In genomic region chr3:188397766-188398705, GRCh38 we compare ENCODE assay signal across 12 cellular contexts.
DNase-seq lines count a peak whose midpoint lies in the region; ATAC-seq and TF ChIP-seq lines count a peak whose summit lies in the region.
"Had no signal": no experiment of that assay in that cellular context is flagged by ENCODE, and none has a peak within 500 bp of the region (broad histone marks: within the 10 kb centered on the region; RNA-seq: fewer than 3 reads in every experiment).

No MANE protein-coding gene starts in this region.

- H3K27ac Mint-ChIP-seq in T-cell: peak overlapping the region in 1 of 2 donors; percentile 71

- H3K27ac ChIP-seq in heart right ventricle (peak overlapping the region; percentile 28 to 81 (median 76)), sigmoid colon (peak overlapping the region; percentile 15 to 59 (median 49))
- H3K27ac ChIP-seq: 22Rv1 had no signal

- H3K9me3 Mint-ChIP-seq in T-cell: peaks cover 0 to 7% (median 0%) of the 10 kb centered on the region in 3 donors

- H3K4me1 Mint-ChIP-seq in T-cell: peaks cover 33 to 66% (median 47%) of the 10 kb centered on the region in 3 donors

- CTCF ChIA-PET in T-cell (lab: Charles Lee): no interaction called here

- TF ChIP-seq EP300 in sigmoid colon (IDR thresholded peaks at IDR 0.05): no peak

- DNase-seq in DMS 273 (lab: John Stamatoyannopoulos, UW; ENCODE audit: unreplicated experiment) (peak; percentile 41), DMS 273 treated with DMSO at 0.1 percent for 48 hours (lab: John Stamatoyannopoulos, UW) (no peak), T-cell (no peak), heart right ventricle (peak; percentile 22 to 28), sigmoid colon (no peak), NCI-H128 (lab: John Stamatoyannopoulos, UW; ENCODE audit: unreplicated experiment) (no peak), NCI-H2171 (lab: John Stamatoyannopoulos, UW) (no peak)
- DNase-seq in stimulated activated CD4-positive, alpha-beta T cell treated with anti-CD3 and anti-CD28 coated beads, Interleukin-4, amount 100 ng/mL, for 24 hours: no peak
- DNase-seq: activated CD4-positive, CD25-positive, alpha-beta regulatory T cell treated with anti-CD3 and anti-CD28 coated beads, Interleukin-2, amount 50 U/mL, for 72 hours; NCI-H2171 treated with DMSO at 0.1 percent for 48 hours; upper lobe of left lung had no signal

- intact Hi-C loops in heart right ventricle (cut with DNase I): loop anchor here in 2 of 10 donors (5.0 to 10.0 kb wide), 3 partner anchors 101 to 653 kb away; partner anchors contain the start of gene BCL6 (in 1 of the 2)
- intact Hi-C loops in sigmoid colon (cut with DNase I): loop anchor here (10.0 kb wide), 1 partner anchor 367 kb away; no protein-coding TSS in a partner anchor

- H3K4me3 Mint-ChIP-seq in T-cell: peak overlapping the region; percentile 53 to 68 (median 56)

- POLR2A ChIA-PET in T-cell (lab: Charles Lee): no interaction called here

- H3K36me3 ChIP-seq in heart right ventricle (no peaks in the 10 kb centered on the region), sigmoid colon (no peaks in the 10 kb centered on the region)
- H3K36me3 ChIP-seq: upper lobe of left lung had no signal

- no peak for TF ChIP-seq CTCF in heart right ventricle (IDR thresholded peaks at IDR 0.05)
- no peak for TF ChIP-seq CTCF in sigmoid colon (IDR thresholded peaks at IDR 0.05)

- no peaks in the 10 kb centered on the region for H3K27me3 ChIP-seq in heart right ventricle
- H3K27me3 ChIP-seq in sigmoid colon: no peaks in the 10 kb centered on the region
- H3K27me3 ChIP-seq: upper lobe of left lung had no signal

- no peaks in the 10 kb centered on the region for H3K27me3 Mint-ChIP-seq in T-cell

- 51 to 63% methylated on average over 12 of the region's 12 CpGs for WGBS in heart right ventricle, 2 donors
- WGBS in sigmoid colon, 2 donors: 92 to 93% methylated on average over 12 of the region's 12 CpGs

- no peaks in the 10 kb centered on the region for H3K9me3 ChIP-seq in heart right ventricle
- no peaks in the 10 kb centered on the region for H3K9me3 ChIP-seq in sigmoid colon
- H3K9me3 ChIP-seq: upper lobe of left lung had no signal

- peak overlapping the region in 6 of 10 donors; percentile 10 to 27 (median 21) for H3K4me3 ChIP-seq in heart right ventricle
- peak overlapping the region in 1 of 4 donors; percentile 6 for H3K4me3 ChIP-seq in sigmoid colon

- peaks cover 6% of the 10 kb centered on the region for H3K36me3 Mint-ChIP-seq in T-cell

- H3K4me1 ChIP-seq in heart right ventricle (peaks cover 2 to 68% (median 36%) of the 10 kb centered on the region in 9 donors), sigmoid colon (peaks cover 0 to 85% (median 66%) of the 10 kb centered on the region in 4 donors)

- no peak for ATAC-seq in T-cell (replicated peaks in 1 of 4)
- ATAC-seq in heart right ventricle: peak in 6 of 8 donors; percentile 45 to 88 (median 67)

- no peak for TF ChIP-seq POLR2A in sigmoid colon (IDR thresholded peaks at IDR 0.05)

Comparison
In these comparisons a context has a peak if more than half of its experiments do, and no peak if none do; other contexts are left out.
1. DNase-seq: peak in DMS 273 (single experiment) and heart right ventricle (2 of 2); none in DMS 273 treated with DMSO at 0.1 percent for 48 hours (single experiment), T-cell (0 of 34), sigmoid colon (single experiment), NCI-H128 (single experiment), NCI-H2171 (single experiment) and stimulated activated CD4-positive, alpha-beta T cell treated with anti-CD3 and anti-CD28 coated beads, Interleukin-4, amount 100 ng/mL, for 24 hours (single experiment).
2. ATAC-seq: peak in heart right ventricle (6 of 8); none in T-cell (0 of 4).